ENCODE assay signal across 14 cellular contexts in the genomic region with DNA sequence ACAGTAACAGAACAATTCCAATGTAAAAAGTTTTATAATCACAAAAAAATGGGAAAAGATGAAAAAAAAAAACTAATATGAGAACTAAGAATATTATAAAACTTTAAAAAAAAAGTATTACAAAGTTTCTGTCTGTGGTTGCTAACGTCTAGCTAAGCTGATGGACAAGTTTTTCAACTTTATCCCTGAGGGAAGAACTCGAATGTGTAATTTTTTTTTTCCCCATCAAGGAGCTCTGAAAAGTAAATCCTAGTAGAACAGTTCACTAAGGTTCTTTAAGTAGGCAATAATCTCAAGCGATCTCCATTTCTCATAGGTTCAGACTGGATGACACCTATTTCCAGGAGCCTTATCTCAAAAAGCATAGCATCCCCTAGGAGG. TPM values are rescaled to one million over a fixed set of nuclear protein-coding genes. Genes with fewer than 3 reads are reported as not detected.
A peak's percentile ranks its signal among the peaks of the same experiment; 100 is the strongest.
DNase-seq lines count a peak whose midpoint lies in the region; ATAC-seq and TF ChIP-seq lines count a peak whose summit lies in the region.
"Had no signal": no experiment of that assay in that cellular context is flagged by ENCODE, and none has a peak within 500 bp of the region (broad histone marks: within the 10 kb centered on the region; RNA-seq: fewer than 3 reads in every experiment).

No MANE protein-coding gene starts in this region.

- no peak for DNase-seq in activated naive CD8-positive, alpha-beta T cell treated with anti-CD3 and anti-CD28 coated beads, Interleukin-2, amount 50 U/mL, for 24 hours
- DNase-seq in PC-9 (peak; percentile 9 to 69), epithelial cell of esophagus (ENCODE audit: low read depth) (peak; percentile 73), type B pancreatic cell (ENCODE audit: extremely low spot score, unreplicated experiment) (no peak), GM13976 (ENCODE audit: low spot score) (no peak), A673 (ENCODE audit: low spot score) (no peak)
- DNase-seq: CD4-positive, CD25-positive, alpha-beta regulatory T cell; DMS79; KBM-7; NCI-H1092 treated with DMSO at 0.1 percent for 48 hours; NCI-H1694; NCI-H446 had no signal

- H3K27ac ChIP-seq in PC-9 (no peak overlapping the region), A673 (ENCODE audit: low read depth, low read length, poor library complexity, severe bottlenecking) (no peak overlapping the region)
- H3K27ac ChIP-seq: HL-60 had no signal

- no peaks in the 10 kb centered on the region for H3K9me3 ChIP-seq in PC-9 (ENCODE audit: insufficient read depth, low read depth)
- no peaks in the 10 kb centered on the region for H3K9me3 ChIP-seq in A673 (ENCODE audit: low read depth, low read length, poor library complexity, severe bottlenecking)

- BruUV-seq in PC-9 (replicated peaks; lab: Mats Ljungman, UMichigan) (no TSS peak), A673 (replicated peaks; lab: Mats Ljungman, UMichigan) (no TSS peak)

- TF ChIP-seq CTCF in PC-9 (conservative IDR thresholded peaks at IDR 0.05) (no peak), epithelial cell of esophagus (IDR thresholded peaks at IDR 0.05; ENCODE audit: insufficient read depth, low read depth, low read length, missing control alignments) (no peak), type B pancreatic cell (conservative IDR thresholded peaks at IDR 0.05) (no peak), GM13976 (IDR thresholded peaks at IDR 0.05; ENCODE audit: borderline replicate concordance, control extremely low read depth, extremely low read depth, insufficient read depth, missing control alignments) (no peak), A673 (conservative IDR thresholded peaks at IDR 0.05; ENCODE audit: low read depth, low read length) (no peak)

- CTCF ChIA-PET in PC-9 (lab: Charles Lee) (interaction anchor here (0.6 kb wide), 1 partner anchor 372 kb away, joined by 4 read pairs; no protein-coding TSS in a partner anchor), A673 (lab: Charles Lee) (no interaction called here)

- H3K79me2 ChIP-seq in PC-9 (ENCODE audit: low read depth), result peaks cover 73% of the 10 kb centered on the region

- no peaks in the 10 kb centered on the region for H3K36me3 ChIP-seq in PC-9 (ENCODE audit: low read depth)
- H3K36me3 ChIP-seq in A673 (ENCODE audit: insufficient read depth, low read length, poor library complexity, severe bottlenecking), result no peaks in the 10 kb centered on the region

- H3K9me2 ChIP-seq in PC-9 (ENCODE audit: insufficient read depth), result no peaks in the 10 kb centered on the region

- no peak for ATAC-seq in activated naive CD8-positive, alpha-beta T cell treated with anti-CD3 and anti-CD28 coated beads, Interleukin-2, amount 50 U/mL, for 24 hours

- H3K4me3 Mint-ChIP-seq in activated naive CD8-positive, alpha-beta T cell, result peak overlapping the region; percentile 62
- H3K4me3 Mint-ChIP-seq in activated naive CD8-positive, alpha-beta T cell treated with anti-CD3 and anti-CD28 coated beads, Interleukin-2, amount 50 U/mL, for 24 hours, result no peak overlapping the region
- H3K4me3 Mint-ChIP-seq in type B pancreatic cell, result peak overlapping the region; percentile 27
- H3K4me3 Mint-ChIP-seq: CD4-positive, CD25-positive, alpha-beta regulatory T cell had no signal

- intact Hi-C loops in PC-9 (cut with micrococcal nuclease; ENCODE audit: unreplicated experiment), result no loop called here
- intact Hi-C loops in A673 (cut with micrococcal nuclease; ENCODE audit: unreplicated experiment), result no loop called here

- H3K4me3 ChIP-seq in PC-9 (no peak overlapping the region; the same call in 1 of the 2 replicates), epithelial cell of esophagus (ENCODE audit: low read length) (no peak overlapping the region), A673 (ENCODE audit: low read depth, low read length, poor library complexity, severe bottlenecking) (no peak overlapping the region)

- H3F3A ChIP-seq in PC-9 (ENCODE audit: insufficient read depth, low read depth), result peaks cover 32% of the 10 kb centered on the region

- H3K4me1 ChIP-seq in PC-9 (replicated peaks; ENCODE audit: insufficient read depth) (no peaks in the 10 kb centered on the region; the same call in none of the 2 replicates), A673 (ENCODE audit: insufficient read depth, low read length, poor library complexity, severe bottlenecking) (peaks cover 28% of the 10 kb centered on the region)

- no peaks in the 10 kb centered on the region for H4K20me1 ChIP-seq in PC-9 (ENCODE audit: insufficient read depth)

- H3K36me3 Mint-ChIP-seq in activated naive CD8-positive, alpha-beta T cell, result peaks cover 7% of the 10 kb centered on the region
- H3K36me3 Mint-ChIP-seq in activated naive CD8-positive, alpha-beta T cell treated with anti-CD3 and anti-CD28 coated beads, Interleukin-2, amount 50 U/mL, for 24 hours (ENCODE audit: low read depth), result peaks cover 3% of the 10 kb centered on the region
- peaks cover 14% of the 10 kb centered on the region for H3K36me3 Mint-ChIP-seq in type B pancreatic cell
- H3K36me3 Mint-ChIP-seq: CD4-positive, CD25-positive, alpha-beta regulatory T cell had no signal

- POLR2A ChIA-PET in PC-9 (lab: Charles Lee; ENCODE audit: unreplicated experiment), result no interaction called here
- POLR2A ChIA-PET in A673 (lab: Charles Lee; ENCODE audit: low non-redundant PET), result no interaction called here

- H3K27me3 ChIP-seq in PC-9 (ENCODE audit: insufficient read depth, low read depth), result no peaks in the 10 kb centered on the region
- H3K27me3 ChIP-seq in A673 (replicated peaks; ENCODE audit: insufficient read depth, low read depth, low read length, poor library complexity), result no peaks in the 10 kb centered on the region

- H2AFZ ChIP-seq in PC-9, result no peak overlapping the region

- H3K27ac Mint-ChIP-seq in activated naive CD8-positive, alpha-beta T cell, result no peak overlapping the region
- no peak overlapping the region for H3K27ac Mint-ChIP-seq in activated naive CD8-positive, alpha-beta T cell treated with anti-CD3 and anti-CD28 coated beads, Interleukin-2, amount 50 U/mL, for 24 hours
- no peak overlapping the region for H3K27ac Mint-ChIP-seq in type B pancreatic cell
- H3K27ac Mint-ChIP-seq: CD4-positive, CD25-positive, alpha-beta regulatory T cell had no signal

- no peak overlapping the region for H3K4me2 ChIP-seq in PC-9

- H3K27me3 Mint-ChIP-seq in activated naive CD8-positive, alpha-beta T cell, result no peaks in the 10 kb centered on the region
- H3K27me3 Mint-ChIP-seq in activated naive CD8-positive, alpha-beta T cell treated with anti-CD3 and anti-CD28 coated beads, Interleukin-2, amount 50 U/mL, for 24 hours, result no peaks in the 10 kb centered on the region
- no peaks in the 10 kb centered on the region for H3K27me3 Mint-ChIP-seq in type B pancreatic cell
- H3K27me3 Mint-ChIP-seq: CD4-positive, CD25-positive, alpha-beta regulatory T cell had no signal

- H3K9me3 Mint-ChIP-seq in activated naive CD8-positive, alpha-beta T cell (ENCODE audit: low read depth), result no peaks in the 10 kb centered on the region
- no peaks in the 10 kb centered on the region for H3K9me3 Mint-ChIP-seq in activated naive CD8-positive, alpha-beta T cell treated with anti-CD3 and anti-CD28 coated beads, Interleukin-2, amount 50 U/mL, for 24 hours
- H3K9me3 Mint-ChIP-seq in type B pancreatic cell, result peaks cover 5% of the 10 kb centered on the region

- in situ Hi-C loops in GM13976 (cut with MboI; ENCODE audit: low sequenced_read_pairs, unreplicated experiment), result no loop called here

- H3K4me1 Mint-ChIP-seq in activated naive CD8-positive, alpha-beta T cell (ENCODE audit: low read depth), result peaks cover 46% of the 10 kb centered on the region
- peaks cover 20% of the 10 kb centered on the region for H3K4me1 Mint-ChIP-seq in activated naive CD8-positive, alpha-beta T cell treated with anti-CD3 and anti-CD28 coated beads, Interleukin-2, amount 50 U/mL, for 24 hours
- peaks cover 24% of the 10 kb centered on the region for H3K4me1 Mint-ChIP-seq in type B pancreatic cell (ENCODE audit: unreplicated experiment)
- H3K4me1 Mint-ChIP-seq: CD4-positive, CD25-positive, alpha-beta regulatory T cell had no signal

RNA-seq across cellular contexts. Expression of a gene that starts 14.2 kb away (rescaled TPM):
- total RNA-seq in PC-9 (2021), result 40.5 and 51.6 TPM in 2 replicates
- 27.9 and 61.0 TPM in 2 replicates for total RNA-seq in type B pancreatic cell (ENCODE audit: low replicate concordance)
- 57.5 and 59.6 TPM in 2 replicates for total RNA-seq in A673 (2021)

Comparison
In these comparisons a context has a peak if more than half of its experiments do, and no peak if none do; other contexts are left out.
1. DNase-seq: peak in PC-9 (2 of 2) and epithelial cell of esophagus (single experiment); none in activated naive CD8-positive, alpha-beta T cell treated with anti-CD3 and anti-CD28 coated beads, Interleukin-2, amount 50 U/mL, for 24 hours (single experiment), type B pancreatic cell (single experiment), GM13976 (single experiment) and A673 (single experiment).